ENCODE assay signal across 21 cellular contexts in genomic region chr5:67880876-67881275, GRCh38.
"Had no signal": no experiment of that assay in that cellular context is flagged by ENCODE, and none has a peak within 500 bp of the region (broad histone marks: within the 10 kb centered on the region; RNA-seq: fewer than 3 reads in every experiment).

No MANE protein-coding gene starts in this region.

- H3K4me3 ChIP-seq: esophagus muscularis mucosa, pancreas, transverse colon had no signal

- H3K9me3 ChIP-seq: esophagus muscularis mucosa, pancreas, transverse colon had no signal

- H3K27ac Mint-ChIP-seq: activated CD4-positive, alpha-beta memory T cell treated with anti-CD3 and anti-CD28 coated beads, Interleukin-2, amount 10 ng/mL, durations not matched to agents 7 days and 5 days; activated CD8-positive, alpha-beta memory T cell treated with anti-CD3 and anti-CD28 coated beads, Interleukin-2, amount 10 ng/mL, durations not matched to agents 7 days and 5 days; activated naive CD4-positive, alpha-beta T cell treated with anti-CD3 and anti-CD28 coated beads for 36 hours; activated T-helper 17 cell treated with anti-CD3 and anti-CD28 coated beads, Interleukin-2, amount 50 U/mL, for 72 hours; brain; naive thymus-derived CD4-positive, alpha-beta T cell; T-cell; WTC11 had no signal

- H3K27me3 Mint-ChIP-seq: activated CD4-positive, alpha-beta memory T cell treated with anti-CD3 and anti-CD28 coated beads, Interleukin-2, amount 10 ng/mL, durations not matched to agents 7 days and 5 days; activated CD8-positive, alpha-beta memory T cell treated with anti-CD3 and anti-CD28 coated beads, Interleukin-2, amount 10 ng/mL, durations not matched to agents 7 days and 5 days; brain had no signal

- H3K27ac ChIP-seq: esophagus muscularis mucosa, pancreas had no signal

- H3K36me3 ChIP-seq: esophagus muscularis mucosa, pancreas, transverse colon had no signal

- H3K9me3 Mint-ChIP-seq: activated CD4-positive, alpha-beta memory T cell treated with anti-CD3 and anti-CD28 coated beads, Interleukin-2, amount 10 ng/mL, durations not matched to agents 7 days and 5 days; activated naive CD4-positive, alpha-beta T cell treated with anti-CD3 and anti-CD28 coated beads for 36 hours; brain; T-cell had no signal

- DNase-seq: activated CD4-positive, alpha-beta memory T cell treated with anti-CD3 and anti-CD28 coated beads, Interleukin-2, amount 10 ng/mL, durations not matched to agents 7 days and 5 days; activated CD4-positive, alpha-beta T cell treated with anti-CD3 and anti-CD28 coated beads for 4 hours; activated CD8-positive, alpha-beta memory T cell treated with anti-CD3 and anti-CD28 coated beads, Interleukin-2, amount 10 ng/mL, durations not matched to agents 7 days and 5 days; activated naive CD4-positive, alpha-beta T cell treated with anti-CD3 and anti-CD28 coated beads for 36 hours; activated T-cell treated with anti-CD3 and anti-CD28 coated beads, Interleukin-2, amount 50 U/mL, for 1 hour; anterior cingulate cortex; cortex of kidney; mesendoderm; naive thymus-derived CD4-positive, alpha-beta T cell; pancreas; stimulated activated CD4-positive, alpha-beta T cell treated with anti-CD3 and anti-CD28 coated beads, Interleukin-12 subunit alpha, Interleukin-12 subunit beta, amount 100 ng/mL, for 4 hours; stimulated activated CD4-positive, alpha-beta T cell treated with anti-CD3 and anti-CD28 coated beads, Interleukin-1b, Interleukin-23, amount 100 ng/mL, for 48 hours; stimulated activated CD8-positive, alpha-beta memory T cell treated with anti-CD3 and anti-CD28 coated beads, Interleukin-4, amount 100 ng/mL, for 48 hours; stimulated activated naive CD4-positive, alpha-beta T cell treated with Interleukin-2 at 50 U/mL for 16 hours; T-cell had no signal

- ATAC-seq: activated CD8-positive, alpha-beta memory T cell treated with anti-CD3 and anti-CD28 coated beads, Interleukin-2, amount 10 ng/mL, durations not matched to agents 7 days and 5 days; activated T-helper 17 cell treated with anti-CD3 and anti-CD28 coated beads, Interleukin-2, amount 50 U/mL, for 72 hours; naive thymus-derived CD4-positive, alpha-beta T cell; T-cell; WTC11 had no signal

- H3K27me3 ChIP-seq: esophagus muscularis mucosa, pancreas, transverse colon had no signal

- H3K4me1 Mint-ChIP-seq: activated CD4-positive, alpha-beta memory T cell treated with anti-CD3 and anti-CD28 coated beads, Interleukin-2, amount 10 ng/mL, durations not matched to agents 7 days and 5 days; activated CD8-positive, alpha-beta memory T cell treated with anti-CD3 and anti-CD28 coated beads, Interleukin-2, amount 10 ng/mL, durations not matched to agents 7 days and 5 days; activated T-helper 17 cell treated with anti-CD3 and anti-CD28 coated beads, Interleukin-2, amount 50 U/mL, for 72 hours; brain; naive thymus-derived CD4-positive, alpha-beta T cell; T-cell; WTC11 had no signal

- H3K36me3 Mint-ChIP-seq: activated CD8-positive, alpha-beta memory T cell treated with anti-CD3 and anti-CD28 coated beads, Interleukin-2, amount 10 ng/mL, durations not matched to agents 7 days and 5 days; brain; naive thymus-derived CD4-positive, alpha-beta T cell; T-cell; WTC11 had no signal

- H3K4me3 Mint-ChIP-seq: activated CD4-positive, alpha-beta memory T cell treated with anti-CD3 and anti-CD28 coated beads, Interleukin-2, amount 10 ng/mL, durations not matched to agents 7 days and 5 days; activated CD8-positive, alpha-beta memory T cell treated with anti-CD3 and anti-CD28 coated beads, Interleukin-2, amount 10 ng/mL, durations not matched to agents 7 days and 5 days; activated naive CD4-positive, alpha-beta T cell treated with anti-CD3 and anti-CD28 coated beads for 36 hours; activated T-helper 17 cell treated with anti-CD3 and anti-CD28 coated beads, Interleukin-2, amount 50 U/mL, for 72 hours; brain; naive thymus-derived CD4-positive, alpha-beta T cell; T-cell; WTC11 had no signal

- FAIRE-seq: endometrium, pancreas had no signal
